1 cellular context compared by ENCODE assay signal in the genomic region with DNA sequence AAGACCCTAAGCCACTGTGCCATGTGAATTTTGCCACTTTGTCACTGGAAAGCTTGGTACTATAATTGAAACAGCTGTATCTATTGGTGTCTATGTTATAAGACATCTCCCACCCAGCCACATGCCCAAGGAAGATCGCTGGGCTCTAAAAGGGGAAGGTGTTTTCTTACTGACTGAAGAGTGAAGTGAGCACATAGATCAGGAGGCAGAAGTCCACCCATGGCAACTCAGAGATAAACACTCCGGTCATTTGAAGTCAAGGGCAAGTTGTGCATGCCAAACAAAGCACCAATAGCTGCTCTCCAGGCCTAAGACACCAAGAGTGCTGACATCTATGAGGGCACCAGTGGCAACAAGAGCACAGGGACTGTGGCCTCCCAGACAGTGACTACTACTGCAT.
TF ChIP-seq lines count a peak whose summit lies in the region.

No MANE protein-coding gene starts in this region.

TF ChIP-seq in H1, 55 proteins besides CTCF, POLR2A, EP300 and RAD21 (continued from another document):
- no peak for TF ChIP-seq CHD7 (IDR thresholded peaks at IDR 0.05; ENCODE audit: insufficient replicate concordance, low read length)
- no peak for TF ChIP-seq SP4 (IDR thresholded peaks at IDR 0.05; ENCODE audit: low read length)
- TF ChIP-seq, protein P1, sequence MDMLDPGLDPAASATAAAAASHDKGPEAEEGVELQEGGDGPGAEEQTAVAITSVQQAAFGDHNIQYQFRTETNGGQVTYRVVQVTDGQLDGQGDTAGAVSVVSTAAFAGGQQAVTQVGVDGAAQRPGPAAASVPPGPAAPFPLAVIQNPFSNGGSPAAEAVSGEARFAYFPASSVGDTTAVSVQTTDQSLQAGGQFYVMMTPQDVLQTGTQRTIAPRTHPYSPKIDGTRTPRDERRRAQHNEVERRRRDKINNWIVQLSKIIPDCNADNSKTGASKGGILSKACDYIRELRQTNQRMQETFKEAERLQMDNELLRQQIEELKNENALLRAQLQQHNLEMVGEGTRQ (IDR thresholded peaks at IDR 0.05; ENCODE audit: low read length) = no peak
- no peak for TF ChIP-seq CBX5 (IDR thresholded peaks at IDR 0.05; ENCODE audit: low read depth, low read length)
- no peak for TF ChIP-seq CEBPB (IDR thresholded peaks at IDR 0.05; ENCODE audit: low read depth, low read length)
- no peak for TF ChIP-seq CTBP2 (IDR thresholded peaks at IDR 0.05; ENCODE audit: borderline replicate concordance, insufficient read depth, insufficient read length, low read length)
- no peak for TF ChIP-seq TAF1 (IDR thresholded peaks at IDR 0.05; ENCODE audit: low read depth, low read length)
- no peak for TF ChIP-seq TEAD4 (IDR thresholded peaks at IDR 0.05; ENCODE audit: low read depth, low read length)
